In genomic region chr5:57137401-57137800, GRCh38 we compare ENCODE assay signal across 14 cellular contexts. TPM values are rescaled to one million over a fixed set of nuclear protein-coding genes. Genes with fewer than 3 reads are reported as not detected.
DNase-seq lines count a peak whose midpoint lies in the region; ATAC-seq, FAIRE-seq and TF ChIP-seq lines count a peak whose summit lies in the region.
"Had no signal": no experiment of that assay in that cellular context is flagged by ENCODE, and none has a peak within 500 bp of the region (broad histone marks: within the 10 kb centered on the region; RNA-seq: fewer than 3 reads in every experiment).

No MANE protein-coding gene starts in this region.

- H3K27me3 ChIP-seq in HepG2 (ENCODE audit: control insufficient read depth in 1 of 2, insufficient read depth in 2 of 2, low read length in 2 of 2) (no peaks in the 10 kb centered on the region), right lobe of liver (no peaks in the 10 kb centered on the region), Karpas-422 (ENCODE audit: low read length) (no peaks in the 10 kb centered on the region), Panc1 (ENCODE audit: control insufficient read depth, insufficient read depth, low read length) (no peaks in the 10 kb centered on the region), mesenchymal stem cell (ENCODE audit: control insufficient read depth in 1 of 2, insufficient read depth in 1 of 2, low read length in 2 of 2) (no peaks in the 10 kb centered on the region)
- H3K27me3 ChIP-seq: BLaER1 had no signal

- TF ChIP-seq POLR2A in HepG2 (IDR thresholded peaks at IDR 0.05; ENCODE audit: insufficient read depth in 1 of 2, low read depth in 2 of 2, low read length in 2 of 2) (no peak), right lobe of liver (IDR thresholded peaks at IDR 0.05) (no peak)

- no peaks in the 10 kb centered on the region for H4K20me1 ChIP-seq in HepG2 (ENCODE audit: insufficient read depth, low read length)
- H4K20me1 ChIP-seq in Karpas-422 (ENCODE audit: insufficient read depth, low read depth, low read length) = no peaks in the 10 kb centered on the region
- H4K20me1 ChIP-seq: BLaER1 had no signal

- H2BK15ac ChIP-seq in mesenchymal stem cell (ENCODE audit: low read depth, poor library complexity, severe bottlenecking) = no peak overlapping the region

- H4K91ac ChIP-seq in mesenchymal stem cell (ENCODE audit: low read length) = no peak overlapping the region

- H3K9ac ChIP-seq in HepG2 (ENCODE audit: insufficient read depth, low read depth, low read length) (no peak overlapping the region), Karpas-422 (ENCODE audit: low read length) (peak overlapping the region; percentile 54; the same call in 1 of the 2 replicates), mesenchymal stem cell (ENCODE audit: low read length) (no peak overlapping the region)
- H3K9ac ChIP-seq: BLaER1 had no signal

- no peaks in the 10 kb centered on the region for H3K79me1 ChIP-seq in mesenchymal stem cell (replicated peaks; ENCODE audit: low read length, poor library complexity, severe bottlenecking)

- intact Hi-C loops in HepG2 (cut with micrococcal nuclease; ENCODE audit: unreplicated experiment) (loop anchor here (5.0 kb wide), 2 partner anchors 35 to 140 kb away; no protein-coding TSS in a partner anchor), right lobe of liver (cut with DNase I) (loop anchor here in 1 of 2 donors (5.0 kb wide), 1 partner anchor 90 kb away; no protein-coding TSS in a partner anchor), Panc1 (cut with micrococcal nuclease; ENCODE audit: unreplicated experiment) (no loop called here), left colon (cut with DNase I, micrococcal nuclease) (no loop called here)

- H2BK5ac ChIP-seq in mesenchymal stem cell (ENCODE audit: low read depth, low read length, poor library complexity, severe bottlenecking) = no peak overlapping the region

- BruUV-seq in HepG2 (replicated peaks; lab: Mats Ljungman, UMichigan) (no TSS peak), Panc1 (replicated peaks; lab: Mats Ljungman, UMichigan) (no TSS peak)

- H3K9me3 ChIP-seq in HepG2 (ENCODE audit: low read length) (no peaks in the 10 kb centered on the region), right lobe of liver (no peaks in the 10 kb centered on the region), Karpas-422 (ENCODE audit: low read length) (no peaks in the 10 kb centered on the region), Panc1 (ENCODE audit: control insufficient read depth, insufficient read depth, low read depth, low read length) (no peaks in the 10 kb centered on the region), mesenchymal stem cell (ENCODE audit: control insufficient read depth, low read length) (no peaks in the 10 kb centered on the region)
- H3K9me3 ChIP-seq: BLaER1 had no signal

- H3K79me2 ChIP-seq in HepG2 (ENCODE audit: insufficient read depth, low read length) (no peaks in the 10 kb centered on the region), Karpas-422 (ENCODE audit: low read length) (no peaks in the 10 kb centered on the region)

- TF ChIP-seq CTCF in HepG2 (CRISPR knock-in tag; IDR thresholded peaks at IDR 0.05) = no peak
- TF ChIP-seq CTCF in right lobe of liver (IDR thresholded peaks at IDR 0.05) = no peak
- no peak for TF ChIP-seq CTCF in Panc1 (IDR thresholded peaks at IDR 0.05)

- H3K18ac ChIP-seq in mesenchymal stem cell (ENCODE audit: low read depth in 1 of 2, low read length in 2 of 2) = no peak overlapping the region

- CTCF ChIA-PET in HepG2 (lab: Yijun Ruan, JAX; ENCODE audit: low intra/inter-chr PET ratio, low total read pairs) = interaction anchor here (1.1 to 3.2 kb wide), 4 partner anchors 55 to 237 kb away, joined by 3 to 22 read pairs (median 8); no protein-coding TSS in a partner anchor
- CTCF ChIA-PET in Panc1 (lab: Charles Lee) = interaction anchor here (0.6 to 2.0 kb wide), 7 partner anchors 12 to 296 kb away, joined by 3 to 19 read pairs (median 4); no protein-coding TSS in a partner anchor

- POLR2A ChIA-PET in HepG2 (lab: Yijun Ruan, JAX) = interaction anchor here (1.0 to 2.2 kb wide), 5 partner anchors 9 to 228 kb away, joined by 3 to 14 read pairs (median 7); partner anchors contain the start of gene SETD9
- POLR2A ChIA-PET in Panc1 (lab: Charles Lee) = interaction anchor here (0.5 kb wide), 1 partner anchor 92 kb away, joined by 3 read pairs; no protein-coding TSS in a partner anchor

- H2BK12ac ChIP-seq in mesenchymal stem cell (ENCODE audit: low read length in 2 of 2) = no peak overlapping the region

- no peak overlapping the region for H3K14ac ChIP-seq in mesenchymal stem cell (ENCODE audit: low read length in 2 of 2)

- H3K23ac ChIP-seq in mesenchymal stem cell (ENCODE audit: low read length in 2 of 2) = no peak overlapping the region

- no peak overlapping the region for H4K8ac ChIP-seq in mesenchymal stem cell (ENCODE audit: low read length)

- H3K36me3 ChIP-seq in HepG2 (replicated peaks in 1 of 2; ENCODE audit: control insufficient read depth in 1 of 2, insufficient read depth in 2 of 2, low read length in 2 of 2) (no peaks in the 10 kb centered on the region), right lobe of liver (no peaks in the 10 kb centered on the region), Karpas-422 (ENCODE audit: insufficient read depth, low read length) (no peaks in the 10 kb centered on the region), Panc1 (ENCODE audit: control insufficient read depth, insufficient read depth, low read length) (no peaks in the 10 kb centered on the region), mesenchymal stem cell (ENCODE audit: control insufficient read depth in 1 of 2, insufficient read depth in 2 of 2, low read depth in 1 of 2, low read length in 2 of 2) (no peaks in the 10 kb centered on the region)
- H3K36me3 ChIP-seq: BLaER1 had no signal

- H3K27ac ChIP-seq in HepG2 (ENCODE audit: extremely low read length, insufficient read depth, low read length) (no peak overlapping the region), right lobe of liver (no peak overlapping the region), Karpas-422 (ENCODE audit: low read length) (no peak overlapping the region), Panc1 (ENCODE audit: low read length) (no peak overlapping the region), mesenchymal stem cell (ENCODE audit: low read length, poor library complexity, severe bottlenecking) (no peak overlapping the region)
- H3K27ac ChIP-seq: BLaER1 had no signal

- no peak for TF ChIP-seq EP300 in HepG2 (IDR thresholded peaks at IDR 0.05; ENCODE audit: low read depth in 2 of 2, low read length in 2 of 2)
- TF ChIP-seq EP300 in HepG2 (CRISPR knock-in tag; IDR thresholded peaks at IDR 0.05; ENCODE audit: borderline replicate concordance) = no peak

- no peaks in the 10 kb centered on the region for H3K9me2 ChIP-seq in Karpas-422 (replicated peaks; ENCODE audit: insufficient read depth, low read length)

- no peak overlapping the region for H2BK120ac ChIP-seq in mesenchymal stem cell (ENCODE audit: low read depth, low read length)

- no peak for FAIRE-seq in HepG2 (lab: Jason Lieb, UNC)
- FAIRE-seq: GM19239 had no signal

- 26% methylated on average over 2 of the region's 2 CpGs for WGBS in HepG2 (ENCODE audit: low lambda C conversion rate)
- WGBS in right lobe of liver (ENCODE audit: insufficient coverage, low coverage, low lambda C conversion rate, missing lambda C conversion rate) = 20% methylated on average over 1 of the region's 2 CpGs
- 89% methylated on average over 1 of the region's 2 CpGs for WGBS in mesenchymal stem cell

- no peak for TF ChIP-seq RAD21 in HepG2 (CRISPR knock-in tag; IDR thresholded peaks at IDR 0.05)

- no peak overlapping the region for H3K4me3 ChIP-seq in HepG2 (replicated peaks in 1 of 3; ENCODE audit: insufficient read depth in 1 of 3, low read depth in 2 of 3, low read length in 3 of 3)
- no peak overlapping the region for H3K4me3 ChIP-seq in right lobe of liver
- H3K4me3 ChIP-seq in Karpas-422 (ENCODE audit: low read length) = peak overlapping the region; percentile 47; the same call in 1 of the 2 replicates
- peak overlapping the region; percentile 36 to 60; a peak in 2 of 4 replicates for H3K4me3 ChIP-seq in Panc1 (ENCODE audit: low read depth in 2 of 2, low read length in 2 of 2)
- H3K4me3 ChIP-seq in mesenchymal stem cell (ENCODE audit: insufficient read depth in 1 of 2, low read depth in 1 of 2, low read length in 2 of 2) = no peak overlapping the region
- H3K4me3 ChIP-seq: BLaER1 had no signal

- H3K4me1 ChIP-seq in HepG2 (ENCODE audit: insufficient read depth, low read length) (peaks cover 30% of the 10 kb centered on the region), right lobe of liver (peaks cover 0 to 6% (median 0%) of the 10 kb centered on the region in 4 donors), Karpas-422 (ENCODE audit: low read length) (peaks cover 12% of the 10 kb centered on the region), Panc1 (ENCODE audit: control insufficient read depth, insufficient read depth, low read length) (no peaks in the 10 kb centered on the region), mesenchymal stem cell (ENCODE audit: control insufficient read depth, insufficient read depth, low read depth, low read length) (no peaks in the 10 kb centered on the region)
- H3K4me1 ChIP-seq: BLaER1 had no signal

- peak overlapping the region; percentile 52 for H2AFZ ChIP-seq in HepG2 (ENCODE audit: low read length)
- peak overlapping the region; percentile 98 for H2AFZ ChIP-seq in Karpas-422 (ENCODE audit: low read length)
- H2AFZ ChIP-seq in mesenchymal stem cell (ENCODE audit: low read depth, low read length) = no peak overlapping the region

- DNase-seq in HepG2 (ENCODE audit: low spot score) = no peak
- DNase-seq in right lobe of liver = no peak
- DNase-seq in Karpas-422 = no peak
- no peak for DNase-seq in Panc1 (ENCODE audit: low read depth, low spot score)
- DNase-seq in left colon = no peak
- no peak for DNase-seq in NCI-H1417 (lab: John Stamatoyannopoulos, UW)
- no peak for DNase-seq in mesenchymal stem cell
- DNase-seq: NCI-H1105, NCI-H2081 treated with DMSO at 0.1 percent for 48 hours, NCI-H446 treated with DMSO at 0.1 percent for 48 hours, Right ventricle myocardium superior had no signal

- H3K4me2 ChIP-seq in HepG2 (ENCODE audit: low read depth, low read length) (peak overlapping the region; percentile 61), Karpas-422 (ENCODE audit: low read depth, low read length, poor library complexity, severe bottlenecking) (peak overlapping the region; percentile 58), mesenchymal stem cell (ENCODE audit: low read length, poor library complexity, severe bottlenecking) (no peak overlapping the region)
- H3K4me2 ChIP-seq: BLaER1 had no signal

- H2AK5ac ChIP-seq in mesenchymal stem cell (ENCODE audit: low read length, severe bottlenecking) = no peak overlapping the region

- H3K4ac ChIP-seq in mesenchymal stem cell (ENCODE audit: low read depth in 1 of 2, low read length in 2 of 2) = no peak overlapping the region

- in situ Hi-C loops in HepG2 (cut with HindIII; ENCODE audit: extremely low pct_ligation_motif_present, low pct_unique_long_range_greater_than_20kb) (loop anchor here (5.0 to 25.0 kb wide), 2 partner anchors 175 to 235 kb away; partner anchors contain the start of gene MIER3), Panc1 (cut with HindIII; ENCODE audit: low pct_unique_long_range_greater_than_20kb, low sequenced_read_pairs) (no loop called here)

- ATAC-seq in HepG2 (no peak), right lobe of liver (no peak), Panc1 (no peak), left colon (peak; percentile 30), HG03342 (IDR thresholded peaks at IDR 0.05; ENCODE audit: unreplicated experiment) (no peak)

RNA-seq across cellular contexts. Expression of gene GPBP1, which starts 36.5 kb away (rescaled TPM):
- total RNA-seq in HepG2 (2016; rRNA removed; fragmentation: Illumina TruSeq; extraction: Trizol) (72.2 and 101 TPM in 2 replicates), right lobe of liver (10 to 100 TPM; 19.5 to 28.2 (median 24.9) TPM), Panc1 (2021; ENCODE audit: unreplicated experiment) (54.4 TPM), left colon (10 to 100 TPM; 51.3 to 63.2 TPM)
- total RNA-seq in HepG2 (2016; cell fraction: cytosol; rRNA removed; fragmentation: Illumina TruSeq; extraction: Trizol; ENCODE audit: low read depth) = 66.3 and 69.1 TPM in 2 replicates
- 70.0 and 97.0 TPM in 2 replicates for total RNA-seq in HepG2 (2016; cell fraction: insoluble cytoplasmic fraction; rRNA removed; fragmentation: Illumina TruSeq; extraction: Trizol)
- 43.3 and 49.9 TPM in 2 replicates for total RNA-seq in HepG2 (2016; cell fraction: membrane; rRNA removed; fragmentation: Illumina TruSeq; extraction: Trizol)
- 71.5 and 77.9 TPM in 2 replicates for total RNA-seq in HepG2 (2016; cell fraction: nucleus; rRNA removed; fragmentation: Illumina TruSeq; extraction: Trizol)
- 22.4 and 27.1 TPM in 2 replicates for polyA plus RNA-seq in HepG2 (2011; rRNA removed)
- polyA plus RNA-seq in HepG2 (2011; cell fraction: cytosol; rRNA removed) = 8.1 and 15.4 TPM in 2 replicates
- 13.5 and 16.6 TPM in 2 replicates for polyA plus RNA-seq in HepG2 (2011; cell fraction: nucleus; rRNA removed)
- 37.4 and 42.2 TPM in 2 replicates for polyA plus RNA-seq in HepG2 (2012)
- 2.8 and 3.5 TPM in 2 replicates for polyA plus RNA-seq in HepG2 (2016; cell fraction: cytosol; fragmentation: Illumina TruSeq; extraction: Trizol; ENCODE audit: low read depth)
- polyA plus RNA-seq in HepG2 (2016; cell fraction: insoluble cytoplasmic fraction; fragmentation: Illumina TruSeq; extraction: Trizol; ENCODE audit: low read depth) = 68.2 and 77.7 TPM in 2 replicates
- 12.7 and 15.4 TPM in 2 replicates for polyA plus RNA-seq in HepG2 (2016; cell fraction: membrane; fragmentation: Illumina TruSeq; extraction: Trizol; ENCODE audit: low read depth)
- polyA plus RNA-seq in HepG2 (2016; cell fraction: nucleus; fragmentation: Illumina TruSeq; extraction: Trizol; ENCODE audit: insufficient read depth, low read depth) = 97.7 and 101 TPM in 2 replicates
- polyA minus RNA-seq in HepG2 (2011; rRNA and poly(A)+ RNA removed; ENCODE audit: low replicate concordance) = 7.1 and 12.3 TPM in 2 replicates
- polyA minus RNA-seq in HepG2 (2011; cell fraction: cytosol; rRNA and poly(A)+ RNA removed) = 23.4 and 24.7 TPM in 2 replicates
- 86.4 and 87.5 TPM in 2 replicates for polyA minus RNA-seq in HepG2 (2011; cell fraction: nucleus; rRNA and poly(A)+ RNA removed)
- total RNA-seq in Karpas-422 (2014; rRNA removed; shearing (Covaris generic); ENCODE audit: low replicate concordance) = 67.3 and 69.0 TPM in 2 replicates
- polyA plus RNA-seq in Panc1 (2012; ENCODE audit: insufficient read length) = 23.9 TPM
- polyA plus RNA-seq in mesenchymal stem cell (2013, experiment 1 of 2) = 35.5 TPM
- polyA plus RNA-seq in mesenchymal stem cell (2013, experiment 2 of 2) = 37.4 TPM

Comparison
In these comparisons a context has a peak if more than half of its experiments do, and no peak if none do; other contexts are left out.
1. H3K4me3 ChIP-seq: peak in Karpas-422 (single experiment) and Panc1 (2 of 2); none in HepG2 (0 of 3), right lobe of liver (0 of 3) and mesenchymal stem cell (0 of 2).